Comparison of ENCODE assay signal across 19 cellular contexts in genomic region chr2:67838205-67838604, GRCh38.
A peak's percentile ranks its signal among the peaks of the same experiment; 100 is the strongest.
DNase-seq lines count a peak whose midpoint lies in the region; ATAC-seq and TF ChIP-seq lines count a peak whose summit lies in the region.
"Had no signal": no experiment of that assay in that cellular context is flagged by ENCODE, and none has a peak within 500 bp of the region (broad histone marks: within the 10 kb centered on the region; RNA-seq: fewer than 3 reads in every experiment).

No MANE protein-coding gene starts in this region.

- H2BK120ac ChIP-seq in IMR-90 (ENCODE audit: low read depth, low read length) (no peak overlapping the region), mesenchymal stem cell (ENCODE audit: low read depth, low read length) (no peak overlapping the region)

- H3K79me1 ChIP-seq in IMR-90 (ENCODE audit: low read depth in 1 of 2, low read length in 2 of 2) (no peaks in the 10 kb centered on the region), mesenchymal stem cell (replicated peaks; ENCODE audit: low read length, poor library complexity, severe bottlenecking) (no peaks in the 10 kb centered on the region)

- H2BK5ac ChIP-seq in IMR-90 (ENCODE audit: low read depth, low read length, poor library complexity, severe bottlenecking) (no peak overlapping the region), mesenchymal stem cell (ENCODE audit: low read depth, low read length, poor library complexity, severe bottlenecking) (no peak overlapping the region)

- dilution Hi-C loops in IMR-90 (cut with HindIII; ENCODE audit: low sequenced_read_pairs, unreplicated experiment), result no loop called here

- CTCF ChIA-PET in IMR-90 (lab: Yijun Ruan, JAX), result interaction anchor here (1.7 kb wide), 1 partner anchor 104 kb away, joined by 5 read pairs; no protein-coding TSS in a partner anchor

- H3K9me3 ChIP-seq in IMR-90 (ENCODE audit: control insufficient read depth, insufficient read depth, low read length) (no peaks in the 10 kb centered on the region), esophagus muscularis mucosa (no peaks in the 10 kb centered on the region), mesenchymal stem cell (ENCODE audit: control insufficient read depth, low read length) (no peaks in the 10 kb centered on the region), gastrocnemius medialis (no peaks in the 10 kb centered on the region)
- H3K9me3 ChIP-seq: A549; BLaER1 treated with 17β-estradiol and CSF1 and Interleukin-3, amounts not matched to agents 10 nM and 100 nM; Caco-2 had no signal

- DNase-seq in IMR-90 (no peak), esophagus muscularis mucosa (ENCODE audit: extremely low spot score) (peak; percentile 72), mesenchymal stem cell (no peak), NCI-H2196 (lab: John Stamatoyannopoulos, UW; ENCODE audit: unreplicated experiment) (no peak), gastrocnemius medialis (no peak), SKM-1 (lab: John Stamatoyannopoulos, UW; ENCODE audit: unreplicated experiment) (no peak)
- DNase-seq: AML-193; Caco-2; Calu3; CD4-positive, alpha-beta T cell; CD8-positive, alpha-beta T cell; DND-41; EL; GDM1 had no signal

- 100% methylated on average over 1 of the region's 3 CpGs; no CpG with 5 or more reads in 1 of the 2 experiments for WGBS in IMR-90 (ENCODE audit: extremely low coverage in 2 of 2, insufficient read length in 1 of 2), 2 experiments
- WGBS in esophagus muscularis mucosa, result 100% methylated on average over 3 of the region's 3 CpGs
- 96% methylated on average over 3 of the region's 3 CpGs for WGBS in mesenchymal stem cell

- in situ Hi-C loops in IMR-90 (cut with MboI; ENCODE audit: low sequenced_read_pairs) (loop anchor here (25.0 kb wide), 1 partner anchor 351 kb away; no protein-coding TSS in a partner anchor), gastrocnemius medialis (cut with MboI; ENCODE audit: low sequenced_read_pairs in 4 of 4) (loop anchor here in 2 of 4 donors (10.0 to 25.0 kb wide), 2 partner anchors 1251 to 1403 kb away; partner anchors contain the start of gene MEIS1 (in 1 of the 2))

- H2BK20ac ChIP-seq in IMR-90 (ENCODE audit: low read depth, low read length), result no peak overlapping the region

- H3K56ac ChIP-seq in IMR-90 (ENCODE audit: extremely low read depth, insufficient read depth, low read length), result no peak overlapping the region

- TF ChIP-seq POLR2A in IMR-90 (IDR thresholded peaks at IDR 0.05; ENCODE audit: low read depth, low read length) (no peak), esophagus muscularis mucosa (IDR thresholded peaks at IDR 0.05; ENCODE audit: low read depth) (no peak), gastrocnemius medialis (IDR thresholded peaks at IDR 0.05) (no peak)

- H3K27me3 ChIP-seq in IMR-90 (ENCODE audit: control insufficient read depth, insufficient read depth, low read length), result no peaks in the 10 kb centered on the region
- H3K27me3 ChIP-seq in esophagus muscularis mucosa, result no peaks in the 10 kb centered on the region
- H3K27me3 ChIP-seq in mesenchymal stem cell (ENCODE audit: control insufficient read depth in 1 of 2, insufficient read depth in 1 of 2, low read length in 2 of 2), result no peaks in the 10 kb centered on the region
- H3K27me3 ChIP-seq in gastrocnemius medialis, result no peaks in the 10 kb centered on the region
- H3K27me3 ChIP-seq: BLaER1 treated with 17β-estradiol and CSF1 and Interleukin-3, amounts not matched to agents 10 nM and 100 nM had no signal

- H3K4me2 ChIP-seq in IMR-90 (ENCODE audit: low read depth, low read length) (no peak overlapping the region), mesenchymal stem cell (ENCODE audit: low read length, poor library complexity, severe bottlenecking) (no peak overlapping the region)
- H3K4me2 ChIP-seq: A549 had no signal

- H3K14ac ChIP-seq in IMR-90 (replicated peaks; ENCODE audit: low read depth, low read length), result no peak overlapping the region
- no peak overlapping the region for H3K14ac ChIP-seq in mesenchymal stem cell (ENCODE audit: low read length in 2 of 2)

- no peak overlapping the region for H2AK9ac ChIP-seq in IMR-90 (replicated peaks; ENCODE audit: low read depth, low read length, poor library complexity)

- H4K91ac ChIP-seq in IMR-90 (ENCODE audit: insufficient read depth, low read depth, low read length), result no peak overlapping the region
- no peak overlapping the region for H4K91ac ChIP-seq in mesenchymal stem cell (ENCODE audit: low read length)

- H4K8ac ChIP-seq in IMR-90 (ENCODE audit: low read depth in 2 of 2, low read length in 2 of 2), result no peak overlapping the region
- H4K8ac ChIP-seq in mesenchymal stem cell (ENCODE audit: low read length), result no peak overlapping the region

- TF ChIP-seq RAD21 in IMR-90 (IDR thresholded peaks at IDR 0.05; ENCODE audit: low read length), result no peak

- H3K23ac ChIP-seq in IMR-90 (ENCODE audit: low read depth, low read length) (no peak overlapping the region), mesenchymal stem cell (ENCODE audit: low read length in 2 of 2) (no peak overlapping the region)

- H3K36me3 ChIP-seq in IMR-90 (ENCODE audit: control insufficient read depth, insufficient read depth, low read length) (no peaks in the 10 kb centered on the region), esophagus muscularis mucosa (no peaks in the 10 kb centered on the region), mesenchymal stem cell (ENCODE audit: control insufficient read depth in 1 of 2, insufficient read depth in 2 of 2, low read depth in 1 of 2, low read length in 2 of 2) (no peaks in the 10 kb centered on the region), gastrocnemius medialis (no peaks in the 10 kb centered on the region)
- H3K36me3 ChIP-seq: BLaER1 treated with 17β-estradiol and CSF1 and Interleukin-3, amounts not matched to agents 10 nM and 100 nM had no signal

- no peaks in the 10 kb centered on the region for H4K20me1 ChIP-seq in IMR-90 (ENCODE audit: insufficient read depth, low read length)
- H4K20me1 ChIP-seq: BLaER1 treated with 17β-estradiol and CSF1 and Interleukin-3, amounts not matched to agents 10 nM and 100 nM had no signal

- H4K5ac ChIP-seq in IMR-90 (ENCODE audit: low read depth, low read length), result no peak overlapping the region

- no peak overlapping the region for H3K27ac ChIP-seq in IMR-90 (ENCODE audit: insufficient read depth, low read length)
- no peak overlapping the region for H3K27ac ChIP-seq in esophagus muscularis mucosa (replicated peaks in 1 of 4)
- H3K27ac ChIP-seq in mesenchymal stem cell (ENCODE audit: low read length, poor library complexity, severe bottlenecking), result no peak overlapping the region
- H3K27ac ChIP-seq in gastrocnemius medialis, result no peak overlapping the region
- H3K27ac ChIP-seq: 22Rv1; A549; BLaER1 treated with 17β-estradiol and CSF1 and Interleukin-3, amounts not matched to agents 10 nM and 100 nM; C4-2B had no signal

- H2AK5ac ChIP-seq in IMR-90 (ENCODE audit: low read depth, low read length) (no peak overlapping the region), mesenchymal stem cell (ENCODE audit: low read length, severe bottlenecking) (peak overlapping the region; percentile 26)

- intact Hi-C loops in IMR-90 (cut with micrococcal nuclease) (no loop called here), esophagus muscularis mucosa (cut with DNase I) (no loop called here), gastrocnemius medialis (cut with DNase I; ENCODE audit: low total_unique reads) (no loop called here)

- peak overlapping the region; percentile 12; the same call in 1 of the 2 replicates for H3K4ac ChIP-seq in IMR-90 (ENCODE audit: low read depth, low read length)
- no peak overlapping the region for H3K4ac ChIP-seq in mesenchymal stem cell (ENCODE audit: low read depth in 1 of 2, low read length in 2 of 2)

- TF ChIP-seq CTCF in IMR-90 (conservative IDR thresholded peaks at IDR 0.05; ENCODE audit: low read depth, low read length), result no peak
- TF ChIP-seq CTCF in esophagus muscularis mucosa (IDR thresholded peaks at IDR 0.05), result no peak
- TF ChIP-seq CTCF in gastrocnemius medialis (IDR thresholded peaks at IDR 0.05 in 4 of 5, conservative IDR thresholded peaks at IDR 0.05 in 1 of 5), result no peak

- peaks cover 4% of the 10 kb centered on the region; the same call in 1 of the 2 replicates for H3K9me1 ChIP-seq in IMR-90 (ENCODE audit: insufficient read depth, low read length)

- H3K4me1 ChIP-seq in IMR-90 (ENCODE audit: control insufficient read depth, insufficient read depth, low read length), result peaks cover 3% of the 10 kb centered on the region; the same call in 1 of the 2 replicates
- H3K4me1 ChIP-seq in esophagus muscularis mucosa, result peaks cover 0 to 15% (median 11%) of the 10 kb centered on the region in 4 donors
- H3K4me1 ChIP-seq in mesenchymal stem cell (ENCODE audit: control insufficient read depth, insufficient read depth, low read depth, low read length), result peaks cover 2% of the 10 kb centered on the region
- H3K4me1 ChIP-seq in gastrocnemius medialis, result no peaks in the 10 kb centered on the region
- H3K4me1 ChIP-seq: A549, Caco-2 had no signal

- no TSS peak for BruUV-seq in IMR-90 (replicated peaks; lab: Mats Ljungman, UMichigan)

- H3K4me3 ChIP-seq in IMR-90 (ENCODE audit: insufficient read depth, low read depth, low read length) (no peak overlapping the region), esophagus muscularis mucosa (no peak overlapping the region), mesenchymal stem cell (ENCODE audit: insufficient read depth in 1 of 2, low read depth in 1 of 2, low read length in 2 of 2) (no peak overlapping the region), gastrocnemius medialis (no peak overlapping the region)
- H3K4me3 ChIP-seq: A549; BLaER1 treated with 17β-estradiol and CSF1 and Interleukin-3, amounts not matched to agents 10 nM and 100 nM; GM12878 had no signal

- ATAC-seq in IMR-90 (ENCODE audit: low read depth), result no peak
- no peak for ATAC-seq in gastrocnemius medialis
- ATAC-seq: A549; CD8-positive, alpha-beta T cell; GM12878 had no signal

- H3K18ac ChIP-seq in IMR-90 (ENCODE audit: low read depth, low read length) (no peak overlapping the region), mesenchymal stem cell (ENCODE audit: low read depth in 1 of 2, low read length in 2 of 2) (peak overlapping the region in 1 of 2 experiments; percentile 8)

- no peak overlapping the region; the same call in 2 of the 3 replicates for H2BK15ac ChIP-seq in IMR-90 (ENCODE audit: low read depth, low read length)
- no peak overlapping the region for H2BK15ac ChIP-seq in mesenchymal stem cell (ENCODE audit: low read depth, poor library complexity, severe bottlenecking)

- H2AFZ ChIP-seq in IMR-90 (replicated peaks; ENCODE audit: low read length, poor library complexity) (no peak overlapping the region), mesenchymal stem cell (ENCODE audit: low read depth, low read length) (no peak overlapping the region)

- TF ChIP-seq EP300 in esophagus muscularis mucosa (IDR thresholded peaks at IDR 0.05), result no peak

- no peak overlapping the region for H2BK12ac ChIP-seq in mesenchymal stem cell (ENCODE audit: low read length in 2 of 2)

- POLR2A ChIA-PET in IMR-90 (lab: Charles Lee; ENCODE audit: unreplicated experiment), result no interaction called here

- H3K9ac ChIP-seq in IMR-90 (ENCODE audit: low read depth, low read length), result no peak overlapping the region
- no peak overlapping the region for H3K9ac ChIP-seq in mesenchymal stem cell (ENCODE audit: low read length)
- H3K9ac ChIP-seq: BLaER1 treated with 17β-estradiol and CSF1 and Interleukin-3, amounts not matched to agents 10 nM and 100 nM had no signal

TF ChIP-seq in IMR-90, 13 proteins besides CTCF, POLR2A, EP300 and RAD21:
- no peak for TF ChIP-seq FOS (IDR thresholded peaks at IDR 0.05; ENCODE audit: low read depth, low read length)
- TF ChIP-seq RFX5 (IDR thresholded peaks at IDR 0.05; ENCODE audit: low read depth, low read length), result no peak
TF ChIP-seq in IMR-90: peak in this region for 0.
